Comparison of ENCODE assay signal across 16 cellular contexts in the genomic region with DNA sequence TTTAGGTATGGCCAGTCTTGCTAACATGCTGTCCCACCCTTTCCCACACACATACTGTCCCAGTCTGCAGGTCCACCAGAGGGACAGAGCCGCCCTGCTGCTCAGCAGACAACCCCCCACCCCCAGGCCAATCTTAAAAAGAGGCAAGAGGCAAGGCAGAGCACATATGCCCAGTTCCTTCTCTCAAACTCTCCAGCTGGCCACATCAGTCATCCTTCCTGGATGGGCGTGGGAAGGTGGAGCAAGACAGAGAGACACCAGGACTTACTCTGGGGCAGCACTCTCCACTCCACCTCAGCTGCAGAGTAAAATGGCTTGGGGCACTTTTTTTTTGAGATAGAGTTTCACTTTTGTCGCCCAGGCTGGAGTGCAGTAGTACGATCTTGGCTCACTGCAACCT. TPM values are rescaled to one million over a fixed set of nuclear protein-coding genes. Genes with fewer than 3 reads are reported as not detected.
DNase-seq lines count a peak whose midpoint lies in the region; ATAC-seq, FAIRE-seq and TF ChIP-seq lines count a peak whose summit lies in the region.
"Had no signal": no experiment of that assay in that cellular context is flagged by ENCODE, and none has a peak within 500 bp of the region (broad histone marks: within the 10 kb centered on the region; RNA-seq: fewer than 3 reads in every experiment).

No MANE protein-coding gene starts in this region.

- no peak overlapping the region for H3K18ac ChIP-seq in mesenchymal stem cell (ENCODE audit: low read depth in 1 of 2, low read length in 2 of 2)

- DNase-seq in RPMI7951 (ENCODE audit: low read depth) (peak; percentile 40), K562 (ENCODE audit: extremely low read depth in 1 of 4, low spot score in 3 of 4) (no peak), mesenchymal stem cell (no peak), type B pancreatic cell (ENCODE audit: extremely low spot score, unreplicated experiment) (peak; percentile 42), NCI-H510A (lab: John Stamatoyannopoulos, UW) (no peak), SK-N-DZ (ENCODE audit: low spot score) (no peak), immature natural killer cell (no peak)
- DNase-seq: BE2C; CD4-positive, alpha-beta memory T cell; DND-41; GDM1 had no signal

- no peaks in the 10 kb centered on the region; a peak in 2 of 5 replicates for H3K4me1 ChIP-seq in K562 (replicated peaks in 1 of 2; ENCODE audit: control insufficient read depth in 2 of 2, insufficient read depth in 2 of 2, low read length in 2 of 2)
- peaks cover 11% of the 10 kb centered on the region for H3K4me1 ChIP-seq in mesenchymal stem cell (ENCODE audit: control insufficient read depth, insufficient read depth, low read depth, low read length)
- H3K4me1 ChIP-seq: A549, BE2C, HAP-1 had no signal

- no TSS peak for BruUV-seq in K562 (replicated peaks; lab: Mats Ljungman, UMichigan)

- no peak overlapping the region for H2AFZ ChIP-seq in K562 (ENCODE audit: low read depth, low read length)
- no peak overlapping the region for H2AFZ ChIP-seq in mesenchymal stem cell (ENCODE audit: low read depth, low read length)

- H4K20me1 ChIP-seq in K562 (replicated peaks; ENCODE audit: control insufficient read depth, insufficient read depth, low read length), result no peaks in the 10 kb centered on the region

- H3K27ac ChIP-seq in K562 (ENCODE audit: extremely low read depth, low read depth, low read length), result no peak overlapping the region
- no peak overlapping the region for H3K27ac ChIP-seq in mesenchymal stem cell (ENCODE audit: low read length, poor library complexity, severe bottlenecking)
- H3K27ac ChIP-seq: A549, C4-2B had no signal

- H3K4me3 ChIP-seq in K562 (no peak overlapping the region), mesenchymal stem cell (ENCODE audit: insufficient read depth in 1 of 2, low read depth in 1 of 2, low read length in 2 of 2) (no peak overlapping the region)
- H3K4me3 ChIP-seq: A549, HAP-1 had no signal

- H2BK12ac ChIP-seq in mesenchymal stem cell (ENCODE audit: low read length in 2 of 2), result no peak overlapping the region

- no peak for TF ChIP-seq RAD21 in K562 (CRISPR knock-in tag; conservative IDR thresholded peaks at IDR 0.05 in 1 of 2, IDR thresholded peaks at IDR 0.05 in 1 of 2)

- WGBS in K562 (ENCODE audit: insufficient coverage, low coverage, missing lambda C conversion rate), result 12% methylated on average over 4 of the region's 4 CpGs
- 73% methylated on average over 4 of the region's 4 CpGs for WGBS in mesenchymal stem cell

- no peak for TF ChIP-seq EP300 in K562 (IDR thresholded peaks at IDR 0.05; ENCODE audit: low read length)

- H4K8ac ChIP-seq in mesenchymal stem cell (ENCODE audit: low read length), result no peak overlapping the region

- POLR2A ChIA-PET in K562 (lab: Yijun Ruan, JAX), result interaction anchor here (0.7 kb wide), 1 partner anchor 318 kb away, joined by 3 read pairs; no protein-coding TSS in a partner anchor

- no peaks in the 10 kb centered on the region for H3K36me3 ChIP-seq in K562 (ENCODE audit: control insufficient read depth, insufficient read depth, low read length)
- H3K36me3 ChIP-seq in mesenchymal stem cell (ENCODE audit: control insufficient read depth in 1 of 2, insufficient read depth in 2 of 2, low read depth in 1 of 2, low read length in 2 of 2), result no peaks in the 10 kb centered on the region
- H3K36me3 ChIP-seq: BE2C, HAP-1 had no signal

- intact Hi-C loops in K562 (cut with micrococcal nuclease), result no loop called here

- no peak overlapping the region for H3K23ac ChIP-seq in mesenchymal stem cell (ENCODE audit: low read length in 2 of 2)

- H3K9ac ChIP-seq in K562 (ENCODE audit: insufficient read depth in 1 of 2, low read depth in 2 of 2, low read length in 2 of 2), result no peak overlapping the region
- H3K9ac ChIP-seq in mesenchymal stem cell (ENCODE audit: low read length), result no peak overlapping the region

- no peak for FAIRE-seq in K562 (lab: Jason Lieb, UNC)
- FAIRE-seq: A549, GM19239, H1 had no signal

- H3K4me1 Mint-ChIP-seq in type B pancreatic cell (ENCODE audit: unreplicated experiment), result peaks cover 13% of the 10 kb centered on the region
- H3K4me1 Mint-ChIP-seq in immature natural killer cell, result no peaks in the 10 kb centered on the region
- H3K4me1 Mint-ChIP-seq: CD4-positive, alpha-beta memory T cell had no signal

- ATAC-seq in K562, result peak; percentile 31; the same call in 2 of the 3 replicates
- ATAC-seq: A549 had no signal

- H3K27me3 Mint-ChIP-seq in type B pancreatic cell, result peaks cover 34% of the 10 kb centered on the region
- H3K27me3 Mint-ChIP-seq in immature natural killer cell (ENCODE audit: low read depth in 3 of 3), result peaks cover 0 to 5% (median 0%) of the 10 kb centered on the region in 3 donors

- H3K36me3 Mint-ChIP-seq in type B pancreatic cell (no peaks in the 10 kb centered on the region), immature natural killer cell (no peaks in the 10 kb centered on the region)
- H3K36me3 Mint-ChIP-seq: CD4-positive, alpha-beta memory T cell had no signal

- no peaks in the 10 kb centered on the region for H3K9me1 ChIP-seq in K562 (ENCODE audit: control insufficient read depth, insufficient read depth, low read length)

- peaks cover 25 to 43% of the 10 kb centered on the region in 2 experiments for H3K27me3 ChIP-seq in K562 (ENCODE audit: control insufficient read depth in 2 of 2, insufficient read depth in 2 of 2, low read length in 2 of 2)
- H3K27me3 ChIP-seq in mesenchymal stem cell (ENCODE audit: control insufficient read depth in 1 of 2, insufficient read depth in 1 of 2, low read length in 2 of 2), result peaks cover 0 to 16% of the 10 kb centered on the region in 2 experiments

- no peak overlapping the region for H3K4me2 ChIP-seq in K562 (ENCODE audit: insufficient read depth, low read length)
- no peak overlapping the region for H3K4me2 ChIP-seq in mesenchymal stem cell (ENCODE audit: low read length, poor library complexity, severe bottlenecking)
- H3K4me2 ChIP-seq: A549 had no signal

- H3K14ac ChIP-seq in mesenchymal stem cell (ENCODE audit: low read length in 2 of 2), result no peak overlapping the region

- H2BK15ac ChIP-seq in mesenchymal stem cell (ENCODE audit: low read depth, poor library complexity, severe bottlenecking), result no peak overlapping the region

- TF ChIP-seq CTCF in K562 (IDR thresholded peaks at IDR 0.05 in 2 of 3, conservative IDR thresholded peaks at IDR 0.05 in 1 of 3; ENCODE audit: insufficient read depth in 2 of 3, low read depth in 1 of 3, low read length in 3 of 3) (no peak), type B pancreatic cell (conservative IDR thresholded peaks at IDR 0.05) (no peak)

- H2BK5ac ChIP-seq in mesenchymal stem cell (ENCODE audit: low read depth, low read length, poor library complexity, severe bottlenecking), result no peak overlapping the region

- H3K9me3 ChIP-seq in K562 (replicated peaks; ENCODE audit: control insufficient read depth, insufficient read depth, low read depth, low read length) (no peaks in the 10 kb centered on the region), mesenchymal stem cell (ENCODE audit: control insufficient read depth, low read length) (no peaks in the 10 kb centered on the region)
- H3K9me3 ChIP-seq: A549, BE2C, HAP-1 had no signal

- CTCF ChIA-PET in K562 (lab: Yijun Ruan, JAX; ENCODE audit: low intra/inter-chr PET ratio), result no interaction called here

- H3K4ac ChIP-seq in mesenchymal stem cell (ENCODE audit: low read depth in 1 of 2, low read length in 2 of 2), result no peak overlapping the region

- no peaks in the 10 kb centered on the region for H3K79me2 ChIP-seq in K562 (ENCODE audit: control insufficient read depth, insufficient read depth, low read length)

- no peak overlapping the region for H3K4me3 Mint-ChIP-seq in type B pancreatic cell
- H3K4me3 Mint-ChIP-seq in immature natural killer cell, result no peak overlapping the region
- H3K4me3 Mint-ChIP-seq: CD4-positive, alpha-beta memory T cell had no signal

- H3K27ac Mint-ChIP-seq in type B pancreatic cell (no peak overlapping the region), immature natural killer cell (no peak overlapping the region)
- H3K27ac Mint-ChIP-seq: CD4-positive, alpha-beta memory T cell had no signal

- no peak for TF ChIP-seq POLR2A in K562 (conservative IDR thresholded peaks at IDR 0.05)

- H3K9me3 Mint-ChIP-seq in type B pancreatic cell (no peaks in the 10 kb centered on the region), immature natural killer cell (no peaks in the 10 kb centered on the region)
- H3K9me3 Mint-ChIP-seq: CD4-positive, alpha-beta memory T cell had no signal

- no peak overlapping the region for H4K91ac ChIP-seq in mesenchymal stem cell (ENCODE audit: low read length)

- H2AK5ac ChIP-seq in mesenchymal stem cell (ENCODE audit: low read length, severe bottlenecking), result peak overlapping the region; percentile 1

- H2BK120ac ChIP-seq in mesenchymal stem cell (ENCODE audit: low read depth, low read length), result no peak overlapping the region

- no peaks in the 10 kb centered on the region for H3K79me1 ChIP-seq in mesenchymal stem cell (replicated peaks; ENCODE audit: low read length, poor library complexity, severe bottlenecking)

- in situ Hi-C loops in K562 (cut with MboI), result no loop called here

RNA-seq across cellular contexts. Expression of a gene that starts 10.8 kb away (rescaled TPM):
- 10.1 and 12.1 TPM in 2 replicates for total RNA-seq in RPMI7951 (2014; rRNA removed; shearing (Covaris generic))
- total RNA-seq in K562 (2011; cell fraction: chromatin; rRNA removed; ENCODE audit: low replicate concordance), result 5.6 and 8.5 TPM in 2 replicates
- 13.2 and 15.8 TPM in 2 replicates for total RNA-seq in K562 (2011; cell fraction: nucleolus; rRNA removed)
- 10.8 and 11.0 TPM in 2 replicates for total RNA-seq in K562 (2011; cell fraction: nucleoplasm; rRNA removed)
- total RNA-seq in K562 (2014; rRNA removed), result 5.1 and 6.5 TPM in 2 replicates
- 4.4 TPM in 2 replicates for total RNA-seq in K562 (2014; rRNA removed; fragmentation: Illumina TruSeq; extraction: Trizol)
- 4.6 and 4.7 TPM in 2 replicates for total RNA-seq in K562 (2015; rRNA removed; fragmentation: Illumina TruSeq; extraction: Trizol)
- total RNA-seq in K562 (2021), result 5.6 and 6.2 TPM in 2 replicates
- 2.6 and 2.9 TPM in 2 replicates for polyA plus RNA-seq in K562 (2011; rRNA removed)
- 3.1 and 8.1 TPM in 2 replicates for polyA plus RNA-seq in K562 (2011; cell fraction: cytosol; rRNA removed)
- polyA plus RNA-seq in K562 (2011; cell fraction: nucleus; rRNA removed), result 1.6 and 2.1 TPM in 2 replicates
- polyA plus RNA-seq in K562 (2012), result 2.8 and 4.0 TPM in 2 replicates
- 2.8 and 3.3 TPM in 2 replicates for polyA plus RNA-seq in K562 (2014; fragmentation: Illumina TruSeq; extraction: Trizol)
- polyA plus RNA-seq in K562 (2014; fragmentation: Nextera tagmentation; extraction: Ambion mirVana), result 1 to 10 TPM in 1 of 2 experiments, under 1 TPM in 1; 0.70 to 1.0 TPM
- 2.9 and 3.1 TPM in 2 replicates for polyA plus RNA-seq in K562 (2014; rRNA removed)
- polyA minus RNA-seq in K562 (2011; rRNA and poly(A)+ RNA removed), result 5.1 and 6.5 TPM in 2 replicates
- polyA minus RNA-seq in K562 (2011; cell fraction: cytosol; rRNA and poly(A)+ RNA removed), result 3.4 and 5.0 TPM in 2 replicates
- 6.1 and 7.7 TPM in 2 replicates for polyA minus RNA-seq in K562 (2011; cell fraction: nucleus; rRNA and poly(A)+ RNA removed)
- 2.5 TPM for polyA plus RNA-seq in mesenchymal stem cell (2013, experiment 1 of 2)
- 2.5 TPM for polyA plus RNA-seq in mesenchymal stem cell (2013, experiment 2 of 2)
- total RNA-seq in type B pancreatic cell (ENCODE audit: low replicate concordance), result 7.4 and 8.2 TPM in 2 replicates
- 10.4 and 10.7 TPM in 2 replicates for polyA plus RNA-seq in SK-N-DZ (2014; cell fraction: cytosol; rRNA removed)
- polyA plus RNA-seq in SK-N-DZ (2014; cell fraction: nucleus; rRNA removed), result 2.3 and 3.4 TPM in 2 replicates
- 1 to 10 TPM; 2.9 to 3.7 (median 3.1) TPM for polyA plus RNA-seq in immature natural killer cell

RNA-seq across cellular contexts. Expression of a gene that starts 11.1 kb away (rescaled TPM):
- 188 and 215 TPM in 2 replicates for total RNA-seq in RPMI7951 (2014; rRNA removed; shearing (Covaris generic))
- total RNA-seq in K562 (2011; cell fraction: chromatin; rRNA removed; ENCODE audit: low replicate concordance), result 27.3 and 28.7 TPM in 2 replicates
- 26.3 and 26.7 TPM in 2 replicates for total RNA-seq in K562 (2011; cell fraction: nucleolus; rRNA removed)
- total RNA-seq in K562 (2011; cell fraction: nucleoplasm; rRNA removed), result 21.8 and 29.6 TPM in 2 replicates
- total RNA-seq in K562 (2014; rRNA removed) (83.7 and 105 TPM in 2 replicates), K562 (2014; rRNA removed; fragmentation: Illumina TruSeq; extraction: Trizol) (163 and 167 TPM in 2 replicates), K562 (2015; rRNA removed; fragmentation: Illumina TruSeq; extraction: Trizol) (123 and 133 TPM in 2 replicates), K562 (2021) (75.2 and 81.4 TPM in 2 replicates), type B pancreatic cell (ENCODE audit: low replicate concordance) (36.2 and 40.8 TPM in 2 replicates)
- polyA plus RNA-seq in K562 (2011; rRNA removed) (70.3 and 109 TPM in 2 replicates), K562 (2014; fragmentation: Illumina TruSeq; extraction: Trizol) (131 and 153 TPM in 2 replicates), K562 (2014; fragmentation: Nextera tagmentation; extraction: Ambion mirVana) (100 to 1,000 TPM; 185 to 190 TPM), K562 (2014; rRNA removed) (163 and 186 TPM in 2 replicates), immature natural killer cell (10 to 100 TPM; 46.6 to 61.8 (median 52.8) TPM)
- polyA plus RNA-seq in K562 (2011; cell fraction: cytosol; rRNA removed), result 27.3 and 58.0 TPM in 2 replicates
- 23.6 and 46.5 TPM in 2 replicates for polyA plus RNA-seq in K562 (2011; cell fraction: nucleus; rRNA removed)
- polyA plus RNA-seq in K562 (2012), result 60.2 and 99.7 TPM in 2 replicates
- 43.3 and 44.4 TPM in 2 replicates for polyA minus RNA-seq in K562 (2011; rRNA and poly(A)+ RNA removed)
- polyA minus RNA-seq in K562 (2011; cell fraction: cytosol; rRNA and poly(A)+ RNA removed), result 27.7 and 46.1 TPM in 2 replicates
- 19.8 and 20.9 TPM in 2 replicates for polyA minus RNA-seq in K562 (2011; cell fraction: nucleus; rRNA and poly(A)+ RNA removed)
- polyA plus RNA-seq in mesenchymal stem cell (2013, experiment 1 of 2), result 53.8 TPM
- 63.4 TPM for polyA plus RNA-seq in mesenchymal stem cell (2013, experiment 2 of 2)
- polyA plus RNA-seq in SK-N-DZ (2014; cell fraction: cytosol; rRNA removed), result 337 and 362 TPM in 2 replicates
- 174 and 245 TPM in 2 replicates for polyA plus RNA-seq in SK-N-DZ (2014; cell fraction: nucleus; rRNA removed)

RNA-seq across cellular contexts. Expression of a gene that starts 38.2 kb away (rescaled TPM):
- total RNA-seq in RPMI7951 (2014; rRNA removed; shearing (Covaris generic)), result 36.3 and 43.1 TPM in 2 replicates
- total RNA-seq in K562 (2011; cell fraction: chromatin; rRNA removed; ENCODE audit: low replicate concordance), result 37.0 and 96.7 TPM in 2 replicates
- total RNA-seq in K562 (2011; cell fraction: nucleolus; rRNA removed), result 22.0 and 32.6 TPM in 2 replicates
- 53.4 and 65.7 TPM in 2 replicates for total RNA-seq in K562 (2011; cell fraction: nucleoplasm; rRNA removed)
- total RNA-seq in K562 (2014; rRNA removed) (17.8 and 18.7 TPM in 2 replicates), K562 (2014; rRNA removed; fragmentation: Illumina TruSeq; extraction: Trizol) (24.5 and 26.1 TPM in 2 replicates), K562 (2015; rRNA removed; fragmentation: Illumina TruSeq; extraction: Trizol) (20.7 and 25.0 TPM in 2 replicates), K562 (2021) (52.2 and 59.9 TPM in 2 replicates), type B pancreatic cell (ENCODE audit: low replicate concordance) (81.7 and 103 TPM in 2 replicates)
- polyA plus RNA-seq in K562 (2011; rRNA removed) (19.4 and 22.9 TPM in 2 replicates), K562 (2014; fragmentation: Illumina TruSeq; extraction: Trizol) (50.7 and 52.0 TPM in 2 replicates), K562 (2014; fragmentation: Nextera tagmentation; extraction: Ambion mirVana) (10 to 100 TPM; 25.3 to 40.0 TPM), K562 (2014; rRNA removed) (20.9 and 26.0 TPM in 2 replicates), immature natural killer cell (1 to 10 TPM; 3.0 to 8.4 (median 3.8) TPM)
- 8.7 and 15.8 TPM in 2 replicates for polyA plus RNA-seq in K562 (2011; cell fraction: cytosol; rRNA removed)
- 28.0 and 40.0 TPM in 2 replicates for polyA plus RNA-seq in K562 (2011; cell fraction: nucleus; rRNA removed)
- polyA plus RNA-seq in K562 (2012), result 37.3 and 38.0 TPM in 2 replicates
- polyA minus RNA-seq in K562 (2011; rRNA and poly(A)+ RNA removed), result 60.3 and 74.4 TPM in 2 replicates
- 38.7 and 40.3 TPM in 2 replicates for polyA minus RNA-seq in K562 (2011; cell fraction: cytosol; rRNA and poly(A)+ RNA removed)
- polyA minus RNA-seq in K562 (2011; cell fraction: nucleus; rRNA and poly(A)+ RNA removed), result 14.8 and 28.8 TPM in 2 replicates
- 47.9 TPM for polyA plus RNA-seq in mesenchymal stem cell (2013, experiment 1 of 2)
- polyA plus RNA-seq in mesenchymal stem cell (2013, experiment 2 of 2), result 45.5 TPM
- 42.7 and 46.4 TPM in 2 replicates for polyA plus RNA-seq in SK-N-DZ (2014; cell fraction: cytosol; rRNA removed)
- polyA plus RNA-seq in SK-N-DZ (2014; cell fraction: nucleus; rRNA removed), result 44.4 and 77.6 TPM in 2 replicates

RNA-seq across cellular contexts. Expression of a gene that starts 53.5 kb away (rescaled TPM):
- total RNA-seq in RPMI7951 (2014; rRNA removed; shearing (Covaris generic)), result 7.7 and 17.9 TPM in 2 replicates
- total RNA-seq in K562 (2011; cell fraction: chromatin; rRNA removed; ENCODE audit: low replicate concordance), result 0.21 and 0.25 TPM in 2 replicates
- total RNA-seq in K562 (2011; cell fraction: nucleolus; rRNA removed), result not detected in 2 replicates
- 0.44 and 0.69 TPM in 2 replicates for total RNA-seq in K562 (2011; cell fraction: nucleoplasm; rRNA removed)
- total RNA-seq in K562 (2014; rRNA removed), result 0.09 and 0.94 TPM in 2 replicates
- 0.26 and 0.33 TPM in 2 replicates for total RNA-seq in K562 (2014; rRNA removed; fragmentation: Illumina TruSeq; extraction: Trizol)
- total RNA-seq in K562 (2015; rRNA removed; fragmentation: Illumina TruSeq; extraction: Trizol), result 0.11 and 0.22 TPM in 2 replicates
- total RNA-seq in K562 (2021), result 0.76 and 1.5 TPM in 2 replicates
- polyA plus RNA-seq in K562 (2011; rRNA removed), result not detected in 2 replicates
- 0.03 and 0.12 TPM in 2 replicates for polyA plus RNA-seq in K562 (2011; cell fraction: cytosol; rRNA removed)
- 0.11 TPM in 1 of 2 replicates, not detected in the other for polyA plus RNA-seq in K562 (2011; cell fraction: nucleus; rRNA removed)
- polyA plus RNA-seq in K562 (2012), result 0.52 and 13.7 TPM in 2 replicates
- 0.12 and 0.29 TPM in 2 replicates for polyA plus RNA-seq in K562 (2014; fragmentation: Illumina TruSeq; extraction: Trizol)
- polyA plus RNA-seq in K562 (2014; fragmentation: Nextera tagmentation; extraction: Ambion mirVana), result under 1 TPM in 1 of 2 experiments, not detected in 1; 0.06 TPM
- 1.5 TPM in 2 replicates for polyA plus RNA-seq in K562 (2014; rRNA removed)
- polyA minus RNA-seq in K562 (2011; rRNA and poly(A)+ RNA removed), result not detected in 2 replicates
- polyA minus RNA-seq in K562 (2011; cell fraction: cytosol; rRNA and poly(A)+ RNA removed), result not detected in 2 replicates
- polyA minus RNA-seq in K562 (2011; cell fraction: nucleus; rRNA and poly(A)+ RNA removed), result not detected in 2 replicates
- 8.2 TPM for polyA plus RNA-seq in mesenchymal stem cell (2013, experiment 1 of 2)
- polyA plus RNA-seq in mesenchymal stem cell (2013, experiment 2 of 2), result 7.5 TPM
- total RNA-seq in type B pancreatic cell (ENCODE audit: low replicate concordance), result 78.8 and 238 TPM in 2 replicates
- 2.1 and 3.9 TPM in 2 replicates for polyA plus RNA-seq in SK-N-DZ (2014; cell fraction: cytosol; rRNA removed)
- 0.83 and 2.7 TPM in 2 replicates for polyA plus RNA-seq in SK-N-DZ (2014; cell fraction: nucleus; rRNA removed)
- not detected for polyA plus RNA-seq in immature natural killer cell
- total RNA-seq: CD4-positive, alpha-beta memory T cell had no signal
- polyA plus RNA-seq: CD4-positive, alpha-beta memory T cell had no signal

Comparison
In these comparisons a context has a peak if more than half of its experiments do, and no peak if none do; other contexts are left out.
1. DNase-seq: peak in RPMI7951 (single experiment) and type B pancreatic cell (single experiment); none in K562 (0 of 4), mesenchymal stem cell (single experiment), NCI-H510A (single experiment), SK-N-DZ (single experiment) and immature natural killer cell (0 of 3).